15 cellular contexts compared by ENCODE assay signal in genomic region chr9:137445930-137446431, GRCh38. TPM values are rescaled to one million over a fixed set of nuclear protein-coding genes. Genes with fewer than 3 reads are reported as not detected.
DNase-seq lines count a peak whose midpoint lies in the region; ATAC-seq, FAIRE-seq and TF ChIP-seq lines count a peak whose summit lies in the region.
"Had no signal": no experiment of that assay in that cellular context is flagged by ENCODE, and none has a peak within 500 bp of the region (broad histone marks: within the 10 kb centered on the region; RNA-seq: fewer than 3 reads in every experiment).

No MANE protein-coding gene starts in this region.

- no peaks in the 10 kb centered on the region for H3K79me2 ChIP-seq in GM12878 (ENCODE audit: control insufficient read depth, insufficient read depth, low read length)

- H3K9me3 ChIP-seq in GM12878 (replicated peaks; ENCODE audit: control insufficient read depth, insufficient read depth, low read length) (no peaks in the 10 kb centered on the region), mucosa of descending colon (no peaks in the 10 kb centered on the region)
- H3K9me3 ChIP-seq: SK-N-SH had no signal

- 41% methylated on average over 19 of the region's 19 CpGs for WGBS in GM12878 (ENCODE audit: insufficient coverage, insufficient replicate concordance, low lambda C conversion rate, missing lambda C conversion rate)

- H4K20me1 ChIP-seq in GM12878 (ENCODE audit: control insufficient read depth, insufficient read depth) = no peaks in the 10 kb centered on the region

- no peak for FAIRE-seq in GM12878 (lab: Jason Lieb, UNC)

- H2AFZ ChIP-seq in GM12878 (ENCODE audit: control insufficient read depth, low read depth, low read length) = no peak overlapping the region

- peak; percentile 86 for DNase-seq in DMS53 (lab: John Stamatoyannopoulos, UW)
- DNase-seq in GM12878 (ENCODE audit: low read depth, low spot score) = no peak
- DNase-seq in mucosa of descending colon = peak in 2 of 3 donors; percentile 33 to 49
- DNase-seq in stimulated activated naive B cell treated with anti-CD40 and anti-IgM and Interleukin-4, amounts not matched to agents 10 μg/mL and 1 μg/mL and 100 μg/mL, for 72 hours = no peak
- no peak for DNase-seq in H7

- H3K27me3 ChIP-seq in GM12878 (replicated peaks in 1 of 2; ENCODE audit: control insufficient read depth in 2 of 2, insufficient read depth in 2 of 2, low read length in 1 of 2) (no peaks in the 10 kb centered on the region), H7 (ENCODE audit: control insufficient read depth, insufficient read depth, low read length) (peaks cover 4% of the 10 kb centered on the region; the same call in 1 of the 2 replicates)

- no peak for TF ChIP-seq POLR2A in GM12878 (IDR thresholded peaks at IDR 0.05; ENCODE audit: low read depth, low read length)

- H3K4me1 ChIP-seq in GM12878 (ENCODE audit: control insufficient read depth, insufficient read depth, low read length) = peaks cover 8% of the 10 kb centered on the region
- H3K4me1 ChIP-seq in mucosa of descending colon (ENCODE audit: low read depth) = peaks cover 11% of the 10 kb centered on the region

- intact Hi-C loops in GM12878 (cut with micrococcal nuclease; ENCODE audit: unreplicated experiment) = loop anchor here (2.0 kb wide), 3 partner anchors 23 to 159 kb away; partner anchors contain the start of genes EXD3 and NOXA1
- intact Hi-C loops in mucosa of descending colon (cut with DNase I, micrococcal nuclease) = no loop called here

- no peak overlapping the region for H3K4me3 ChIP-seq in GM12878
- no peak overlapping the region for H3K4me3 ChIP-seq in mucosa of descending colon
- H3K4me3 ChIP-seq in H7 (ENCODE audit: insufficient read depth, low read depth, low read length) = no peak overlapping the region
- H3K4me3 ChIP-seq: heart right ventricle, skin epidermis had no signal

- BruUV-seq in GM12878 (replicated peaks; lab: Mats Ljungman, UMichigan) = no TSS peak

- RAD21 ChIA-PET in GM12878 (lab: Charles Lee; ENCODE audit: unreplicated experiment) = interaction anchor here (1.4 kb wide), 1 partner anchor 23 kb away, joined by 4 read pairs; the partner anchor contains the start of genes EXD3 and NOXA1

- POLR2A ChIA-PET in GM12878 (lab: Charles Lee) = interaction anchor here (1.4 kb wide), 1 partner anchor 147 kb away, joined by 3 read pairs; no protein-coding TSS in a partner anchor

- H3K4me3 Mint-ChIP-seq in stimulated activated naive B cell treated with anti-CD40 and anti-IgM and Interleukin-4, amounts not matched to agents 10 μg/mL and 1 μg/mL and 100 μg/mL, for 72 hours = no peak overlapping the region
- H3K4me3 Mint-ChIP-seq: nephron progenitor cell had no signal

- in situ Hi-C loops in GM12878 (cut with MboI) = loop anchor here (5.0 kb wide), 1 partner anchor 154 kb away; no protein-coding TSS in a partner anchor

- H3K4me2 ChIP-seq in GM12878 (ENCODE audit: control insufficient read depth, insufficient read depth) = peak overlapping the region; percentile 41
- H3K4me2 ChIP-seq: SK-N-SH had no signal

- peaks cover 11 to 17% of the 10 kb centered on the region in 2 donors for H3K36me3 Mint-ChIP-seq in stimulated activated naive B cell treated with anti-CD40 and anti-IgM and Interleukin-4, amounts not matched to agents 10 μg/mL and 1 μg/mL and 100 μg/mL, for 72 hours
- H3K36me3 Mint-ChIP-seq: CD4-positive, alpha-beta memory T cell had no signal

- H3K9me3 Mint-ChIP-seq in stimulated activated naive B cell treated with anti-CD40 and anti-IgM and Interleukin-4, amounts not matched to agents 10 μg/mL and 1 μg/mL and 100 μg/mL, for 72 hours = no peaks in the 10 kb centered on the region
- H3K9me3 Mint-ChIP-seq: activated B cell treated with CpG ODN at 0.5 μM for 24 hours had no signal

- ATAC-seq in GM12878 (no peak), mucosa of descending colon (no peak), GM18520 (IDR thresholded peaks at IDR 0.05; ENCODE audit: unreplicated experiment) (no peak)
- ATAC-seq in stimulated activated naive B cell treated with anti-CD40 and anti-IgM and Interleukin-4, amounts not matched to agents 10 μg/mL and 1 μg/mL and 100 μg/mL, for 72 hours (replicated peaks) = no peak

- H3K27me3 Mint-ChIP-seq in stimulated activated naive B cell treated with anti-CD40 and anti-IgM and Interleukin-4, amounts not matched to agents 10 μg/mL and 1 μg/mL and 100 μg/mL, for 72 hours = peaks cover 8 to 21% of the 10 kb centered on the region in 2 donors

- SMC1A ChIA-PET in GM12878 (lab: Charles Lee; ENCODE audit: uncharacterized antibody, unreplicated experiment) = no interaction called here

- H3K9ac ChIP-seq in GM12878 (ENCODE audit: control insufficient read depth, insufficient read depth, low read length) = no peak overlapping the region
- H3K9ac ChIP-seq: SK-N-SH had no signal

- no peak for TF ChIP-seq EP300 in Ishikawa (IDR thresholded peaks at IDR 0.05; ENCODE audit: borderline replicate concordance)
- no peak for TF ChIP-seq EP300 in GM12878 (IDR thresholded peaks at IDR 0.05; ENCODE audit: borderline replicate concordance in 1 of 2, control insufficient read depth in 1 of 2, low read depth in 2 of 2, low read length in 2 of 2)

- no peak overlapping the region for H3K27ac ChIP-seq in GM12878 (ENCODE audit: control insufficient read depth, insufficient read depth)
- H3K27ac ChIP-seq: heart right ventricle had no signal

- CTCF ChIA-PET in GM12878 (lab: Yijun Ruan, JAX) = interaction anchor here (0.7 to 3.9 kb wide), 10 partner anchors 13 to 209 kb away, joined by 3 to 25 read pairs (median 4); partner anchors contain the start of genes EXD3, NOXA1, NSMF and TOR4A

- TF ChIP-seq CTCF in GM12878 (IDR thresholded peaks at IDR 0.05 in 2 of 3, conservative IDR thresholded peaks at IDR 0.05 in 1 of 3; ENCODE audit: control insufficient read depth in 2 of 3, extremely low read depth in 1 of 3, insufficient read depth in 1 of 3, low read depth in 3 of 3, low read length in 3 of 3) = no peak
- TF ChIP-seq CTCF in mucosa of descending colon (IDR thresholded peaks at IDR 0.05) = no peak

- no peak overlapping the region for H3K27ac Mint-ChIP-seq in stimulated activated naive B cell treated with anti-CD40 and anti-IgM and Interleukin-4, amounts not matched to agents 10 μg/mL and 1 μg/mL and 100 μg/mL, for 72 hours
- H3K27ac Mint-ChIP-seq: activated B cell treated with CpG ODN at 0.5 μM for 24 hours, nephron progenitor cell had no signal

- TF ChIP-seq RAD21 in Ishikawa (IDR thresholded peaks at IDR 0.05; ENCODE audit: low read depth) (no peak), GM12878 (IDR thresholded peaks at IDR 0.05; ENCODE audit: insufficient read depth, low read depth, low read length) (no peak)

- H3K36me3 ChIP-seq in GM12878 (ENCODE audit: control insufficient read depth in 2 of 2, insufficient read depth in 2 of 2, low read length in 1 of 2) = no peaks in the 10 kb centered on the region
- H3K36me3 ChIP-seq in mucosa of descending colon (ENCODE audit: low read depth) = no peaks in the 10 kb centered on the region
- no peaks in the 10 kb centered on the region; the same call in 1 of the 2 replicates for H3K36me3 ChIP-seq in H7 (replicated peaks; ENCODE audit: control insufficient read depth, insufficient read depth, low read length)

- H3K4me1 Mint-ChIP-seq in stimulated activated naive B cell treated with anti-CD40 and anti-IgM and Interleukin-4, amounts not matched to agents 10 μg/mL and 1 μg/mL and 100 μg/mL, for 72 hours = peaks cover 17 to 37% of the 10 kb centered on the region in 2 donors

RNA-seq across cellular contexts. Expression of gene ENTPD8, which starts 4.8 kb away (rescaled TPM):
- total RNA-seq in GM12878 (2013; cell fraction: nucleolus; rRNA removed) = not detected in 2 replicates
- total RNA-seq in GM12878 (2014; rRNA removed) (not detected in 2 replicates), GM12878 (2014; rRNA removed; fragmentation: Illumina TruSeq; extraction: Trizol) (not detected in 2 replicates), GM12878 (2021) (not detected in 2 replicates), mucosa of descending colon (100 to 1,000 TPM in 1 of 3 donors, 10 to 100 TPM in 2; 36.7 to 127 (median 74.8) TPM)
- polyA plus RNA-seq in GM12878 (2011; ENCODE audit: low read depth) = not detected
- polyA plus RNA-seq in GM12878 (2011; rRNA removed) (not detected in 2 replicates), GM12878 (2014; fragmentation: Illumina TruSeq; extraction: Trizol) (not detected in 2 replicates), GM12878 (2014; fragmentation: Nextera tagmentation; extraction: Ambion mirVana) (not detected), GM12878 (2014; rRNA removed) (not detected in 2 replicates), GM12878 (2016; fragmentation: Nextera tagmentation; extraction: Ambion mirVana) (not detected)
- polyA plus RNA-seq in GM12878 (2011; cell fraction: cytosol; rRNA removed) = not detected in 2 replicates
- not detected in 2 replicates for polyA plus RNA-seq in GM12878 (2011; cell fraction: nucleus; rRNA removed)
- 0.04 TPM in 1 of 2 replicates, not detected in the other for polyA plus RNA-seq in GM12878 (2012)
- polyA minus RNA-seq in GM12878 (2011; rRNA and poly(A)+ RNA removed) = not detected in 2 replicates
- not detected in 2 replicates for polyA minus RNA-seq in GM12878 (2011; cell fraction: cytosol; rRNA and poly(A)+ RNA removed)
- polyA minus RNA-seq in GM12878 (2011; cell fraction: nucleus; rRNA and poly(A)+ RNA removed) = not detected in 2 replicates
- 0.55 and 0.76 TPM in 2 replicates for total RNA-seq in H7 (2014; rRNA removed; shearing (Covaris generic))
- total RNA-seq: activated B cell treated with CpG ODN at 0.5 μM for 24 hours; CD4-positive, alpha-beta memory T cell; heart right ventricle; HT1080; temporal lobe had no signal
- polyA plus RNA-seq: CD4-positive, alpha-beta memory T cell had no signal

RNA-seq across cellular contexts. Expression of gene NSMF, which starts 13.2 kb away (rescaled TPM):
- total RNA-seq in GM12878 (2013; cell fraction: nucleolus; rRNA removed) = 50.1 and 60.0 TPM in 2 replicates
- total RNA-seq in GM12878 (2014; rRNA removed) = 18.8 and 23.1 TPM in 2 replicates
- 12.1 and 14.1 TPM in 2 replicates for total RNA-seq in GM12878 (2014; rRNA removed; fragmentation: Illumina TruSeq; extraction: Trizol)
- total RNA-seq in GM12878 (2021) = 35.1 and 37.2 TPM in 2 replicates
- 6.2 TPM for polyA plus RNA-seq in GM12878 (2011; ENCODE audit: low read depth)
- polyA plus RNA-seq in GM12878 (2011; rRNA removed) = 17.9 and 26.2 TPM in 2 replicates
- polyA plus RNA-seq in GM12878 (2011; cell fraction: cytosol; rRNA removed) = 29.2 and 44.8 TPM in 2 replicates
- 188 and 208 TPM in 2 replicates for polyA plus RNA-seq in GM12878 (2011; cell fraction: nucleus; rRNA removed)
- 21.6 and 25.4 TPM in 2 replicates for polyA plus RNA-seq in GM12878 (2012)
- 12.8 and 13.3 TPM in 2 replicates for polyA plus RNA-seq in GM12878 (2014; fragmentation: Illumina TruSeq; extraction: Trizol)
- polyA plus RNA-seq in GM12878 (2014; fragmentation: Nextera tagmentation; extraction: Ambion mirVana) = under 1 TPM; 0.13 to 0.51 TPM
- polyA plus RNA-seq in GM12878 (2014; rRNA removed) = 44.3 and 47.1 TPM in 2 replicates
- 1 to 10 TPM; 1.4 to 8.9 TPM for polyA plus RNA-seq in GM12878 (2016; fragmentation: Nextera tagmentation; extraction: Ambion mirVana)
- polyA minus RNA-seq in GM12878 (2011; rRNA and poly(A)+ RNA removed) = 17.3 and 26.8 TPM in 2 replicates
- 10.3 and 12.6 TPM in 2 replicates for polyA minus RNA-seq in GM12878 (2011; cell fraction: cytosol; rRNA and poly(A)+ RNA removed)
- 37.8 and 43.1 TPM in 2 replicates for polyA minus RNA-seq in GM12878 (2011; cell fraction: nucleus; rRNA and poly(A)+ RNA removed)
- total RNA-seq in mucosa of descending colon = 10 to 100 TPM; 30.1 to 48.0 (median 43.4) TPM
- 37.9 and 39.0 TPM in 2 replicates for total RNA-seq in H7 (2014; rRNA removed; shearing (Covaris generic))

RNA-seq across cellular contexts. Expression of gene NOXA1, which starts 22.8 kb away (rescaled TPM):
- 0.38 TPM in 1 of 2 replicates, not detected in the other for total RNA-seq in GM12878 (2013; cell fraction: nucleolus; rRNA removed)
- total RNA-seq in GM12878 (2014; rRNA removed) = 0.16 TPM in 1 of 2 replicates, not detected in the other
- not detected in 2 replicates for total RNA-seq in GM12878 (2014; rRNA removed; fragmentation: Illumina TruSeq; extraction: Trizol)
- not detected in 2 replicates for total RNA-seq in GM12878 (2021)
- not detected for polyA plus RNA-seq in GM12878 (2011; ENCODE audit: low read depth)
- 0.08 TPM in 1 of 2 replicates, not detected in the other for polyA plus RNA-seq in GM12878 (2011; rRNA removed)
- polyA plus RNA-seq in GM12878 (2011; cell fraction: cytosol; rRNA removed) = 0.04 and 0.07 TPM in 2 replicates
- polyA plus RNA-seq in GM12878 (2011; cell fraction: nucleus; rRNA removed) = 0.76 and 0.96 TPM in 2 replicates
- 0.27 and 0.67 TPM in 2 replicates for polyA plus RNA-seq in GM12878 (2012)
- not detected in 2 replicates for polyA plus RNA-seq in GM12878 (2014; fragmentation: Illumina TruSeq; extraction: Trizol)
- not detected for polyA plus RNA-seq in GM12878 (2014; fragmentation: Nextera tagmentation; extraction: Ambion mirVana)
- polyA plus RNA-seq in GM12878 (2014; rRNA removed) = 0.20 TPM in 1 of 2 replicates, not detected in the other
- not detected for polyA plus RNA-seq in GM12878 (2016; fragmentation: Nextera tagmentation; extraction: Ambion mirVana)
- not detected in 2 replicates for polyA minus RNA-seq in GM12878 (2011; rRNA and poly(A)+ RNA removed)
- polyA minus RNA-seq in GM12878 (2011; cell fraction: cytosol; rRNA and poly(A)+ RNA removed) = not detected in 2 replicates
- polyA minus RNA-seq in GM12878 (2011; cell fraction: nucleus; rRNA and poly(A)+ RNA removed) = 0.36 and 0.38 TPM in 2 replicates
- 10 to 100 TPM; 18.0 to 41.5 (median 27.2) TPM for total RNA-seq in mucosa of descending colon
- 0.78 and 1.0 TPM in 2 replicates for total RNA-seq in H7 (2014; rRNA removed; shearing (Covaris generic))
- total RNA-seq: HT1080 had no signal

RNA-seq across cellular contexts. Expression of gene EXD3, which starts 23.0 kb away (rescaled TPM):
- 40.8 and 46.3 TPM in 2 replicates for total RNA-seq in GM12878 (2013; cell fraction: nucleolus; rRNA removed)
- total RNA-seq in GM12878 (2014; rRNA removed) (3.9 and 4.7 TPM in 2 replicates), GM12878 (2014; rRNA removed; fragmentation: Illumina TruSeq; extraction: Trizol) (2.2 and 2.4 TPM in 2 replicates), GM12878 (2021) (6.3 and 7.1 TPM in 2 replicates), mucosa of descending colon (10 to 100 TPM; 39.4 to 56.7 (median 40.1) TPM)
- polyA plus RNA-seq in GM12878 (2011; ENCODE audit: low read depth) = 2.1 TPM
- polyA plus RNA-seq in GM12878 (2011; rRNA removed) (2.9 and 5.2 TPM in 2 replicates), GM12878 (2014; fragmentation: Illumina TruSeq; extraction: Trizol) (0.44 and 1.9 TPM in 2 replicates), GM12878 (2014; fragmentation: Nextera tagmentation; extraction: Ambion mirVana) (under 1 TPM; 0.21 to 0.51 TPM), GM12878 (2014; rRNA removed) (5.2 and 7.6 TPM in 2 replicates), GM12878 (2016; fragmentation: Nextera tagmentation; extraction: Ambion mirVana) (1 to 10 TPM; 3.4 to 3.9 TPM)
- polyA plus RNA-seq in GM12878 (2011; cell fraction: cytosol; rRNA removed) = 6.5 and 10.0 TPM in 2 replicates
- polyA plus RNA-seq in GM12878 (2011; cell fraction: nucleus; rRNA removed) = 36.0 and 46.0 TPM in 2 replicates
- polyA plus RNA-seq in GM12878 (2012) = 7.4 and 9.7 TPM in 2 replicates
- polyA minus RNA-seq in GM12878 (2011; rRNA and poly(A)+ RNA removed) = 1.5 and 4.2 TPM in 2 replicates
- 2.3 and 2.5 TPM in 2 replicates for polyA minus RNA-seq in GM12878 (2011; cell fraction: cytosol; rRNA and poly(A)+ RNA removed)
- polyA minus RNA-seq in GM12878 (2011; cell fraction: nucleus; rRNA and poly(A)+ RNA removed) = 3.1 and 5.1 TPM in 2 replicates
- total RNA-seq in H7 (2014; rRNA removed; shearing (Covaris generic)) = 7.0 and 15.7 TPM in 2 replicates

Comparison
In these comparisons a context has a peak if more than half of its experiments do, and no peak if none do; other contexts are left out.
1. DNase-seq: peak in DMS53 (single experiment) and mucosa of descending colon (2 of 3); none in GM12878 (single experiment), stimulated activated naive B cell treated with anti-CD40 and anti-IgM and Interleukin-4, amounts not matched to agents 10 μg/mL and 1 μg/mL and 100 μg/mL, for 72 hours (single experiment) and H7 (single experiment).
2. RNA of gene ENTPD8, which starts 4.8 kb away (total RNA-seq): 36.7 to 127 TPM in mucosa of descending colon; 0.55 to 0.76 TPM in H7 and not detected in GM12878; every median in the first group is over 10 times any median in the second.